Comparison of ENCODE assay signal across 8 cellular contexts in the genomic region with DNA sequence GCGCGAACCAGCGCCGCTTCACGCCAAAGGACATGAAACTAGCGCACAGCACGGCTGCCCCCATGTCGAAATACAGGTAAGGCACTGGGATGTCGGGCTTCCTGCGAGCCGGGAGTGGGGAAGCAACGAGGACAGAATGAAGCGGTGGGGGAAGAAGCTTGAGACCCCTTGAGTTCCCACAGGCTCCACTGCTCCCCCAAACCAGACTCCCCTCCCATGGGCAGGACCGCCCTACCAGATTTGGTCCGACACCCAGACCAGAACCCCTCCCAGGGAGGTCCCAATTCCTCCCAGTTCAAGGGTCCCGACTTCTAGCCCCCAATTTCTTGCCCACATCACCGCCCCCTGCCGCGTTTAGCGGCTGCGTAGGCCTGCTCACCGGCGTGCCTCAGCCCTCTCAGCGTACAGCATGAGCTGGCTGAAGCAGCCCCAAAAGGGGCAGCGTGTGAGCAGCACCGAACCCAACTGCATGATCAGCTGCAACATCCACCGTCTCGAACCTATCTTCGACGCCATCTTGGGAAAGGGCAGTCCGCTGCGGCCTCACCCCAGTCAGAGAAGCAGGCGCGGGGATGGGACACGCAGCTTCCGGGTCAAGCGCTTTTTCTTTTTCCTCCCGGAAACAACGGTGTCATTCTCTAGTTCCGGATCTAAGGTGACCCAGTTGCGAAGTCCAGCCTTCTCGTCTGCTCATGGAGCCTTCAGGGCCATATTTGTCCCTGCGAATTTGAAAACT. TPM values are rescaled to one million over a fixed set of nuclear protein-coding genes. Genes with fewer than 3 reads are reported as not detected.
DNase-seq lines count a peak whose midpoint lies in the region; ATAC-seq lines count a peak whose summit lies in the region.

TMEM101 (minus strand) TSS at position 527 of the 736 bp plus-strand sequence; CDS start at position 516, 11 bp downstream.

- peaks cover 16% of the 10 kb centered on the region for H3K4me1 ChIP-seq in mononuclear cell (ENCODE audit: insufficient read depth, low read length)

- H3K9me3 ChIP-seq in mononuclear cell (ENCODE audit: low read depth, low read length): no peaks in the 10 kb centered on the region

- H3K27ac ChIP-seq in epithelial cell of prostate: peak within 1 kb of the TSS; percentile 54

- H3K4me3 ChIP-seq in mononuclear cell (ENCODE audit: low read length): peak within 1 kb of the TSS; percentile 63

- peak; percentile 84 for DNase-seq in CMK (ENCODE audit: low read depth)
- DNase-seq in HuH-7 (ENCODE audit: low spot score): peak; percentile 96
- DNase-seq in OCI-M2 (lab: John Stamatoyannopoulos, UW; ENCODE audit: unreplicated experiment): peak; percentile 35
- peak; percentile 81 for DNase-seq in activated T-cell treated with anti-CD3 and anti-CD28 coated beads for 4 hours
- DNase-seq in epithelial cell of prostate (ENCODE audit: low read depth, low spot score): peak; percentile 71
- DNase-seq in stimulated activated CD8-positive, alpha-beta memory T cell treated with anti-CD3 and anti-CD28 coated beads, Interleukin-2, amount 100 ng/mL, for 48 hours (ENCODE audit: low read depth in 2 of 2): peak; percentile 73 to 81

- ATAC-seq in GM21381 (IDR thresholded peaks at IDR 0.05; ENCODE audit: unreplicated experiment): peak; percentile 90

- no peaks in the 10 kb centered on the region for H3K27me3 ChIP-seq in mononuclear cell (ENCODE audit: insufficient read depth, low read length)

RNA-seq across cellular contexts. Expression of gene TMEM101, which starts in this region (rescaled TPM):
- total RNA-seq in mononuclear cell: 21.0 TPM

Comparison
In these comparisons a context has a peak if more than half of its experiments do, and no peak if none do; other contexts are left out.
1. Peak in every context shown above with its lines: DNase-seq, ATAC-seq, H3K4me3 ChIP-seq and H3K27ac ChIP-seq.
2. DNase-seq: peak in every context shown above with its lines; median percentile 96 in HuH-7; 84 in CMK; 81 in activated T-cell treated with anti-CD3 and anti-CD28 coated beads for 4 hours; 77 in stimulated activated CD8-positive, alpha-beta memory T cell treated with anti-CD3 and anti-CD28 coated beads, Interleukin-2, amount 100 ng/mL, for 48 hours; 71 in epithelial cell of prostate; 35 in OCI-M2.